Comparison of ENCODE assay signal across 8 cellular contexts in genomic region chr17:44774271-44775135, GRCh38. TPM values are rescaled to one million over a fixed set of nuclear protein-coding genes. Genes with fewer than 3 reads are reported as not detected.
DNase-seq lines count a peak whose midpoint lies in the region; ATAC-seq and TF ChIP-seq lines count a peak whose summit lies in the region.

No MANE protein-coding gene starts in this region.

- H3K27me3 ChIP-seq in PC-3 (ENCODE audit: low read length) (no peaks in the 10 kb centered on the region), esophagus squamous epithelium (peaks cover 0 to 73% (median 0%) of the 10 kb centered on the region in 4 donors), muscle layer of duodenum (ENCODE audit: low read depth, low read length) (no peaks in the 10 kb centered on the region)

- H3K9ac ChIP-seq in PC-3 (ENCODE audit: low read length) = peak overlapping the region; percentile 51

- no peaks in the 10 kb centered on the region for H4K20me1 ChIP-seq in PC-3 (ENCODE audit: low read length)

- H3K79me2 ChIP-seq in PC-3 (ENCODE audit: low read length) = no peaks in the 10 kb centered on the region

- peak overlapping the region; percentile 76 for H3K4me3 ChIP-seq in PC-3 (ENCODE audit: low read length)
- peak overlapping the region; percentile 55 to 79 (median 62) for H3K4me3 ChIP-seq in esophagus squamous epithelium
- peak overlapping the region; percentile 65 to 89 for H3K4me3 ChIP-seq in muscle layer of duodenum (ENCODE audit: low read depth in 1 of 2, low read length in 2 of 2)

- ATAC-seq in PC-3 = peak; percentile 55
- ATAC-seq in GM18873 (IDR thresholded peaks at IDR 0.05; ENCODE audit: low FRiP score, unreplicated experiment) = no peak

- in situ Hi-C loops in GM13977 (cut with MboI; ENCODE audit: low pct_unique_long_range_greater_than_20kb, low sequenced_read_pairs, unreplicated experiment) = loop anchor here (10.0 kb wide), 1 partner anchor 90 kb away; no protein-coding TSS in a partner anchor

- no peaks in the 10 kb centered on the region for H3K9me2 ChIP-seq in PC-3 (replicated peaks; ENCODE audit: low read length)

- no peak for TF ChIP-seq POLR2A in esophagus squamous epithelium (IDR thresholded peaks at IDR 0.05)

- H3K4me1 ChIP-seq in PC-3 (ENCODE audit: insufficient read depth, low read length) (peaks cover 12% of the 10 kb centered on the region), esophagus squamous epithelium (peaks cover 18 to 38% (median 27%) of the 10 kb centered on the region in 3 donors), muscle layer of duodenum (ENCODE audit: control insufficient read depth in 1 of 2, insufficient read depth in 2 of 2, low read length in 2 of 2) (peaks cover 0 to 23% of the 10 kb centered on the region in 2 donors)

- WGBS in esophagus squamous epithelium, 2 donors = 12 to 45% methylated on average over 2 to 5 of the region's 42 CpGs

- H3K27ac ChIP-seq in PC-3 (ENCODE audit: low read length) (no peak overlapping the region), esophagus squamous epithelium (peak overlapping the region in 3 of 4 donors; percentile 43 to 82 (median 75)), muscle layer of duodenum (ENCODE audit: low read length) (no peak overlapping the region)

- no peaks in the 10 kb centered on the region for H3F3A ChIP-seq in PC-3 (ENCODE audit: low read length, unreplicated experiment)

- H3K36me3 ChIP-seq in PC-3 (ENCODE audit: low read depth, low read length) (no peaks in the 10 kb centered on the region), esophagus squamous epithelium (no peaks in the 10 kb centered on the region), muscle layer of duodenum (ENCODE audit: control insufficient read depth in 1 of 2, insufficient read depth in 2 of 2, low read length in 2 of 2) (no peaks in the 10 kb centered on the region)

- intact Hi-C loops in PC-3 (cut with micrococcal nuclease) = loop anchor here (1.0 to 2.0 kb wide), 3 partner anchors 46 to 104 kb away; no protein-coding TSS in a partner anchor
- intact Hi-C loops in esophagus squamous epithelium (cut with DNase I) = loop anchor here (5.0 kb wide), 2 partner anchors 93 to 358 kb away; partner anchors contain the start of gene PLCD3

- peak overlapping the region; percentile 95 for H3K4me2 ChIP-seq in PC-3 (ENCODE audit: low read length)

- no TSS peak for BruUV-seq in PC-3 (replicated peaks; lab: Mats Ljungman, UMichigan)

- CTCF ChIA-PET in PC-3 (lab: Charles Lee) = interaction anchor here (1.2 kb wide), 1 partner anchor 52 kb away, joined by 4 read pairs; no protein-coding TSS in a partner anchor

- H2AFZ ChIP-seq in PC-3 (ENCODE audit: low read length) = peak overlapping the region; percentile 88

- H3K9me3 ChIP-seq in PC-3 (ENCODE audit: low read length) (no peaks in the 10 kb centered on the region), esophagus squamous epithelium (no peaks in the 10 kb centered on the region), muscle layer of duodenum (ENCODE audit: control insufficient read depth in 1 of 2, low read length in 2 of 2) (no peaks in the 10 kb centered on the region)

- DNase-seq in GM13977 (ENCODE audit: low spot score) = peak; percentile 93
- peak; percentile 45 for DNase-seq in KG1 (lab: John Stamatoyannopoulos, UW)
- DNase-seq in PC-3 = peak; percentile 97
- DNase-seq in activated T-cell treated with anti-CD3 and anti-CD28 coated beads, Interleukin-2, amount 50 U/mL, for 1 hour = peak; percentile 93
- peak; percentile 19 for DNase-seq in esophagus squamous epithelium (lab: John Stamatoyannopoulos, UW)
- DNase-seq in stimulated activated CD8-positive, alpha-beta memory T cell treated with anti-CD3 and anti-CD28 coated beads, Interleukin-7, amount 100 ng/mL, for 1 hour (ENCODE audit: low read depth in 2 of 2) = peak; percentile 57 to 84

- TF ChIP-seq CTCF in GM13977 (IDR thresholded peaks at IDR 0.05; ENCODE audit: extremely low read depth, insufficient read depth, missing control alignments) (peak; percentile 100), PC-3 (conservative IDR thresholded peaks at IDR 0.05; ENCODE audit: low read depth, low read length) (peak; percentile 99), esophagus squamous epithelium (IDR thresholded peaks at IDR 0.05) (peak; percentile 96 to 100 (median 98))

- POLR2A ChIA-PET in PC-3 (lab: Charles Lee; ENCODE audit: unreplicated experiment) = no interaction called here

RNA-seq across cellular contexts. Expression of gene ADAM11, which starts 15.7 kb away (rescaled TPM):
- total RNA-seq in PC-3 (2014; rRNA removed) (2.7 and 2.9 TPM in 2 replicates), esophagus squamous epithelium (under 1 TPM in 2 of 4 donors, not detected in 2; 0.18 to 0.38 TPM)

RNA-seq across cellular contexts. Expression of gene GJC1, which starts 55.6 kb away (rescaled TPM):
- total RNA-seq in PC-3 (2014; rRNA removed) = 16.4 and 17.1 TPM in 2 replicates
- total RNA-seq in esophagus squamous epithelium = 1 to 10 TPM; 1.2 to 5.9 (median 1.6) TPM

Comparison
In these comparisons a context has a peak if more than half of its experiments do, and no peak if none do; other contexts are left out.
1. DNase-seq: peak in every context shown above with its lines; median percentile 97 in PC-3; 93 in GM13977; 93 in activated T-cell treated with anti-CD3 and anti-CD28 coated beads, Interleukin-2, amount 50 U/mL, for 1 hour; 70 in stimulated activated CD8-positive, alpha-beta memory T cell treated with anti-CD3 and anti-CD28 coated beads, Interleukin-7, amount 100 ng/mL, for 1 hour; 45 in KG1; 19 in esophagus squamous epithelium.
2. H3K27ac ChIP-seq: peak in esophagus squamous epithelium (3 of 4); none in PC-3 (single experiment) and muscle layer of duodenum (single experiment).
3. Peak in every context shown above with its lines, with median percentiles within 50 percentile points of each other: CTCF ChIP-seq and H3K4me3 ChIP-seq.